ENCODE assay signal across 8 cellular contexts in genomic region chr13:30847697-30848307, GRCh38. TPM values are rescaled to one million over a fixed set of nuclear protein-coding genes. Genes with fewer than 3 reads are reported as not detected.
DNase-seq lines count a peak whose midpoint lies in the region; ATAC-seq and TF ChIP-seq lines count a peak whose summit lies in the region.

No MANE protein-coding gene starts in this region.

- peaks cover 0 to 4% of the 10 kb centered on the region in 2 donors for H3K9me3 ChIP-seq in lung (ENCODE audit: control insufficient read depth in 2 of 2, insufficient read depth in 1 of 2, low read length in 1 of 2)

- H2AFZ ChIP-seq in ACC112 (ENCODE audit: low read length, unreplicated experiment): no peak overlapping the region

- peaks cover 33% of the 10 kb centered on the region for H3K4me1 ChIP-seq in ACC112 (ENCODE audit: control insufficient read depth, insufficient read depth, low read length, unreplicated experiment)
- H3K4me1 ChIP-seq in lung (ENCODE audit: control insufficient read depth in 2 of 2, insufficient read depth in 2 of 2, low read length in 2 of 2): peaks cover 0 to 6% of the 10 kb centered on the region in 2 donors

- H3K4me3 ChIP-seq in ACC112 (ENCODE audit: low read depth, low read length) (no peak overlapping the region), lung (no peak overlapping the region)

- DNase-seq in H4 (ENCODE audit: low spot score) (peak; percentile 78), amniotic stem cell (lab: John Stamatoyannopoulos, UW) (peak; percentile 82), lung (ENCODE audit: low spot score) (no peak), NCI-H524 (lab: John Stamatoyannopoulos, UW) (no peak), NCI-H1105 (lab: John Stamatoyannopoulos, UW) (no peak), OCI-M1 (lab: John Stamatoyannopoulos, UW) (no peak)

- no peak for TF ChIP-seq CTCF in lung (IDR thresholded peaks at IDR 0.05; ENCODE audit: control extremely low read depth, extremely low read depth)

- 47 to 60% methylated on average over 11 of the region's 11 CpGs for WGBS in lung, 2 donors

- ATAC-seq in lung (ENCODE audit: insufficient read depth, low FRiP score) (peak; percentile 73), HG03196 (IDR thresholded peaks at IDR 0.05; ENCODE audit: unreplicated experiment) (no peak)

- H3K36me3 ChIP-seq in ACC112 (ENCODE audit: insufficient read depth, low read length): no peaks in the 10 kb centered on the region
- H3K36me3 ChIP-seq in lung (ENCODE audit: control insufficient read depth in 2 of 2, insufficient read depth in 2 of 2, low read length in 2 of 2): no peaks in the 10 kb centered on the region

- H3K27ac ChIP-seq in ACC112 (ENCODE audit: low read depth, low read length) (peak overlapping the region; percentile 93), lung (ENCODE audit: low read depth in 1 of 2, low read length in 1 of 2) (peak overlapping the region in 1 of 2 donors; percentile 71)

- H3K27me3 ChIP-seq in ACC112 (ENCODE audit: insufficient read depth, low read length) (no peaks in the 10 kb centered on the region), lung (ENCODE audit: control insufficient read depth, insufficient read depth) (no peaks in the 10 kb centered on the region)

- H3K79me2 ChIP-seq in ACC112 (ENCODE audit: control insufficient read depth, insufficient read depth, low read length, unreplicated experiment): no peaks in the 10 kb centered on the region

RNA-seq across cellular contexts. Expression of gene MEDAG, which starts 58.3 kb away (rescaled TPM):
- total RNA-seq in H4 (2014; rRNA removed; shearing (Covaris generic)): not detected in 2 replicates
- total RNA-seq in lung: 10 to 100 TPM in 1 of 2 donors, under 1 TPM in 1; 0.97 to 14.4 TPM
- 1 to 10 TPM; 7.7 to 9.0 TPM for polyA plus RNA-seq in lung

Comparison
In these comparisons a context has a peak if more than half of its experiments do, and no peak if none do; other contexts are left out.
1. DNase-seq: peak in H4 (single experiment) and amniotic stem cell (single experiment); none in lung (single experiment), NCI-H524 (0 of 2), NCI-H1105 (single experiment) and OCI-M1 (single experiment).